Comparison of ENCODE assay signal across 1 cellular context in genomic region chr12:6607751-6608591, GRCh38.
TF ChIP-seq lines count a peak whose summit lies in the region.

No MANE protein-coding gene starts in this region.

TF ChIP-seq in K562, 482 proteins besides CTCF, POLR2A, EP300 and RAD21 (continued from another document and continues in another):
- TF ChIP-seq THAP12 (CRISPR knock-in tag; IDR thresholded peaks at IDR 0.05) (no peak), TFAP4 (CRISPR knock-in tag; IDR thresholded peaks at IDR 0.05; ENCODE audit: borderline replicate concordance) (no peak), NR4A1 (CRISPR knock-in tag; IDR thresholded peaks at IDR 0.05) (0 out of 2 replicates have a peak, but pooled peaks have one; percentile 50), NR4A1 (tag; IDR thresholded peaks at IDR 0.05) (peak; percentile 82), KDM2B (CRISPR knock-in tag; IDR thresholded peaks at IDR 0.05) (no peak), ZNF316 (IDR thresholded peaks at IDR 0.05) (peak; percentile 92), CUX1 (CRISPR knock-in tag; IDR thresholded peaks at IDR 0.05) (no peak), MEIS2 (IDR thresholded peaks at IDR 0.05; ENCODE audit: partially characterized antibody) (peak; percentile 44), ZNF589 (CRISPR knock-in tag; IDR thresholded peaks at IDR 0.05; ENCODE audit: low read depth) (peak; percentile 95), ERF (CRISPR knock-in tag; IDR thresholded peaks at IDR 0.05) (no peak), SRSF1 (IDR thresholded peaks at IDR 0.05; ENCODE audit: low read depth, low read length) (no peak), C11orf30 (IDR thresholded peaks at IDR 0.05; ENCODE audit: low read depth) (peak; percentile 87), NONO (IDR thresholded peaks at IDR 0.05; ENCODE audit: low read depth in 2 of 2, low read length in 1 of 2) (no peak), CBFA2T3 (IDR thresholded peaks at IDR 0.05) (peak; percentile 43; the same call in 1 of the 2 replicates), SMARCC2 (IDR thresholded peaks at IDR 0.05; ENCODE audit: low read depth) (no peak), SMARCE1 (IDR thresholded peaks at IDR 0.05) (peak; percentile 66; the same call in 1 of the 2 replicates), PKNOX1 (IDR thresholded peaks at IDR 0.05) (peak; percentile 96), U2AF2 (optimal IDR thresholded peaks at IDR 0.05; ENCODE audit: low read depth, low read length) (no peak), NR2C2 (CRISPR knock-in tag; IDR thresholded peaks at IDR 0.05) (no peak), NR2C2 (tag; IDR thresholded peaks at IDR 0.05) (peak; percentile 24; the same call in 1 of the 2 replicates), BRD4 (IDR thresholded peaks at IDR 0.05) (no peak), ATF1 (CRISPR knock-in tag; IDR thresholded peaks at IDR 0.05) (no peak), ATF1 (tag; IDR thresholded peaks at IDR 0.05) (peak; percentile 31; the same call in 1 of the 2 replicates), KLF10 (CRISPR knock-in tag; IDR thresholded peaks at IDR 0.05) (no peak), GABPB1 (CRISPR knock-in tag; IDR thresholded peaks at IDR 0.05) (no peak), CEBPB (tag; IDR thresholded peaks at IDR 0.05) (no peak), SIRT6 (IDR thresholded peaks at IDR 0.05; ENCODE audit: low read depth, low read length) (no peak), CREB3L1 (IDR thresholded peaks at IDR 0.05; ENCODE audit: borderline replicate concordance, low read depth) (no peak), LEF1 (IDR thresholded peaks at IDR 0.05) (peak; percentile 59; the same call in 1 of the 2 replicates), TRIM24 (IDR thresholded peaks at IDR 0.05) (peak in 1 of 2 experiments; percentile 64; a peak in 3 of 4 replicates), ZNF407 (IDR thresholded peaks at IDR 0.05; ENCODE audit: low read depth) (peak; percentile 8; the same call in 1 of the 2 replicates), GATA2 (CRISPR knock-in tag; IDR thresholded peaks at IDR 0.05) (no peak), MCM5 (IDR thresholded peaks at IDR 0.05; ENCODE audit: low read depth) (no peak), CBX1 (IDR thresholded peaks at IDR 0.05; ENCODE audit: low read depth) (no peak), ARID1B (IDR thresholded peaks at IDR 0.05) (peak; percentile 72), PHF21A (IDR thresholded peaks at IDR 0.05; ENCODE audit: borderline replicate concordance, low read depth) (0 out of 2 replicates have a peak, but pooled peaks have one; percentile 33), STAT6 (CRISPR knock-in tag; IDR thresholded peaks at IDR 0.05) (no peak), FOXJ3 (CRISPR knock-in tag; IDR thresholded peaks at IDR 0.05) (no peak)
